ENCODE assay signal across 15 cellular contexts in genomic region chr5:158026248-158027031, GRCh38.
DNase-seq lines count a peak whose midpoint lies in the region; ATAC-seq, FAIRE-seq and TF ChIP-seq lines count a peak whose summit lies in the region.
"Had no signal": no experiment of that assay in that cellular context is flagged by ENCODE, and none has a peak within 500 bp of the region (broad histone marks: within the 10 kb centered on the region; RNA-seq: fewer than 3 reads in every experiment).

No MANE protein-coding gene starts in this region.

- H2BK5ac ChIP-seq in neuronal stem cell (ENCODE audit: low read length), result no peak overlapping the region

- no peaks in the 10 kb centered on the region for H3K4me1 Mint-ChIP-seq in immature natural killer cell

- no peaks in the 10 kb centered on the region for H3K36me3 Mint-ChIP-seq in immature natural killer cell

- H3K4me1 ChIP-seq in liver (ENCODE audit: control insufficient read depth in 4 of 4, insufficient read depth in 4 of 4, low read length in 3 of 4), result peaks cover 2 to 31% (median 28%) of the 10 kb centered on the region in 4 donors
- no peaks in the 10 kb centered on the region for H3K4me1 ChIP-seq in HepG2 (ENCODE audit: insufficient read depth, low read length)
- peaks cover 0 to 5% of the 10 kb centered on the region in 2 donors for H3K4me1 ChIP-seq in neuronal stem cell (ENCODE audit: control insufficient read depth in 2 of 2, insufficient read depth in 1 of 2, low read depth in 1 of 2, low read length in 2 of 2)
- H3K4me1 ChIP-seq in OCI-LY7 (ENCODE audit: insufficient read depth, low read length, poor library complexity, severe bottlenecking), result no peaks in the 10 kb centered on the region

- H3K9ac ChIP-seq in liver (ENCODE audit: low read depth in 1 of 2, low read length in 2 of 2), result no peak overlapping the region
- H3K9ac ChIP-seq in HepG2 (ENCODE audit: insufficient read depth, low read depth, low read length), result no peak overlapping the region
- no peak overlapping the region for H3K9ac ChIP-seq in neuronal stem cell (ENCODE audit: low read depth, low read length, poor library complexity)

- TF ChIP-seq RAD21 in liver (IDR thresholded peaks at IDR 0.05) (peak; percentile 5 to 34), HepG2 (CRISPR knock-in tag; IDR thresholded peaks at IDR 0.05) (no peak)

- no peaks in the 10 kb centered on the region for H3K9me2 ChIP-seq in OCI-LY7 (ENCODE audit: insufficient read depth, low read length)

- no peak overlapping the region for H3K14ac ChIP-seq in neuronal stem cell (ENCODE audit: low read length)

- no peaks in the 10 kb centered on the region for H3K36me3 ChIP-seq in liver (ENCODE audit: control insufficient read depth in 4 of 4, insufficient read depth in 3 of 4, low read depth in 1 of 4, low read length in 3 of 4)
- H3K36me3 ChIP-seq in HepG2 (replicated peaks in 1 of 2; ENCODE audit: control insufficient read depth in 1 of 2, insufficient read depth in 2 of 2, low read length in 2 of 2), result no peaks in the 10 kb centered on the region
- H3K36me3 ChIP-seq in neuronal stem cell (replicated peaks in 1 of 2; ENCODE audit: control insufficient read depth in 2 of 2, insufficient read depth in 2 of 2, low read length in 2 of 2), result no peaks in the 10 kb centered on the region
- H3K36me3 ChIP-seq in OCI-LY7 (ENCODE audit: insufficient read depth, low read length), result no peaks in the 10 kb centered on the region

- peaks cover 0 to 4% (median 0%) of the 10 kb centered on the region in 6 donors for H3K9me3 Mint-ChIP-seq in immature natural killer cell
- H3K9me3 Mint-ChIP-seq: activated T-cell treated with anti-CD3 and anti-CD28 coated beads, Interleukin-2, amount 50 U/mL, for 4 hours had no signal

- TF ChIP-seq CTCF in liver (IDR thresholded peaks at IDR 0.05; ENCODE audit: low read depth, low read length, missing input control), result no peak
- no peak for TF ChIP-seq CTCF in HepG2 (CRISPR knock-in tag; IDR thresholded peaks at IDR 0.05)
- no peak for TF ChIP-seq CTCF in fibroblast of mammary gland (conservative IDR thresholded peaks at IDR 0.05; ENCODE audit: control insufficient read depth, insufficient read depth, low read depth, low read length)
- TF ChIP-seq CTCF in OCI-LY7 (conservative IDR thresholded peaks at IDR 0.05; ENCODE audit: low read length), result no peak

- H3K27ac Mint-ChIP-seq in immature natural killer cell, result no peak overlapping the region

- no peak overlapping the region for H3K23ac ChIP-seq in neuronal stem cell (ENCODE audit: low read depth, low read length, poor library complexity)

- H4K91ac ChIP-seq in neuronal stem cell (ENCODE audit: low read depth, low read length, poor library complexity), result no peak overlapping the region

- DNase-seq in HepG2 (ENCODE audit: low spot score), result no peak
- peak; percentile 99 for DNase-seq in fibroblast of mammary gland (ENCODE audit: low read depth)
- no peak for DNase-seq in neuronal stem cell (ENCODE audit: low spot score)
- no peak for DNase-seq in activated CD4-positive, alpha-beta T cell treated with anti-CD3 and anti-CD28 coated beads for 48 hours
- no peak for DNase-seq in immature natural killer cell
- DNase-seq in OCI-LY7 (ENCODE audit: low spot score), result no peak
- DNase-seq: activated T-cell treated with anti-CD3 and anti-CD28 coated beads, Interleukin-2, amount 50 U/mL, for 4 hours; DMS 273 treated with DMSO at 0.1 percent for 48 hours; left ventricle myocardium superior; NCI-H146; SW 1271 had no signal

- in situ Hi-C loops in HepG2 (cut with HindIII; ENCODE audit: extremely low pct_ligation_motif_present, low pct_unique_long_range_greater_than_20kb), result no loop called here

- BruUV-seq in HepG2 (replicated peaks; lab: Mats Ljungman, UMichigan) (no TSS peak), OCI-LY7 (replicated peaks; lab: Mats Ljungman, UMichigan) (no TSS peak)

- no peak overlapping the region for H2BK12ac ChIP-seq in neuronal stem cell (ENCODE audit: low read length)

- 41% methylated on average over 7 of the region's 7 CpGs for WGBS in liver
- 0% methylated on average over 7 of the region's 7 CpGs for WGBS in HepG2 (ENCODE audit: low lambda C conversion rate)
- WGBS in neuronal stem cell (ENCODE audit: extremely low coverage in 2 of 2, insufficient read length in 2 of 2, insufficient replicate concordance in 1 of 2), 2 donors, result no CpG with 5 or more reads among the region's 7 CpGs

- no peak overlapping the region for H2AK5ac ChIP-seq in neuronal stem cell (ENCODE audit: low read depth, low read length)

- H3K79me1 ChIP-seq in neuronal stem cell (ENCODE audit: low read depth, low read length), result no peaks in the 10 kb centered on the region

- H3K27ac ChIP-seq in liver (ENCODE audit: low read depth in 1 of 2, low read length in 2 of 2) (peak overlapping the region; percentile 30 to 46), HepG2 (ENCODE audit: extremely low read length, insufficient read depth, low read length) (no peak overlapping the region), neuronal stem cell (replicated peaks; ENCODE audit: low read length) (no peak overlapping the region), OCI-LY7 (ENCODE audit: low read depth, low read length, poor library complexity, severe bottlenecking) (no peak overlapping the region)

- H2BK120ac ChIP-seq in neuronal stem cell (ENCODE audit: low read depth, low read length), result no peak overlapping the region

- H3K27me3 ChIP-seq in liver (ENCODE audit: control insufficient read depth in 4 of 4, insufficient read depth in 4 of 4, low read length in 3 of 4) (no peaks in the 10 kb centered on the region), HepG2 (ENCODE audit: control insufficient read depth in 1 of 2, insufficient read depth in 2 of 2, low read length in 2 of 2) (no peaks in the 10 kb centered on the region), neuronal stem cell (ENCODE audit: control insufficient read depth in 3 of 3, insufficient read depth in 3 of 3, low read depth in 1 of 3, low read length in 3 of 3) (no peaks in the 10 kb centered on the region)

- H3K9me3 ChIP-seq in liver (ENCODE audit: control insufficient read depth in 4 of 4, low read length in 3 of 4) (no peaks in the 10 kb centered on the region), HepG2 (ENCODE audit: low read length) (no peaks in the 10 kb centered on the region), neuronal stem cell (replicated peaks in 1 of 2; ENCODE audit: control insufficient read depth in 2 of 2, insufficient read depth in 1 of 2, low read depth in 1 of 2, low read length in 2 of 2) (no peaks in the 10 kb centered on the region), OCI-LY7 (ENCODE audit: low read length) (no peaks in the 10 kb centered on the region)

- H4K20me1 ChIP-seq in HepG2 (ENCODE audit: insufficient read depth, low read length) (no peaks in the 10 kb centered on the region), OCI-LY7 (ENCODE audit: insufficient read depth, low read length) (no peaks in the 10 kb centered on the region)

- H2AFZ ChIP-seq in HepG2 (ENCODE audit: low read length) (no peak overlapping the region), neuronal stem cell (ENCODE audit: low read length) (no peak overlapping the region), OCI-LY7 (ENCODE audit: low read length) (no peak overlapping the region)

- FAIRE-seq in HepG2 (lab: Jason Lieb, UNC), result no peak
- FAIRE-seq: A204.1 had no signal

- ATAC-seq in HepG2, result no peak
- ATAC-seq in HG03520 (IDR thresholded peaks at IDR 0.05; ENCODE audit: unreplicated experiment), result no peak
- ATAC-seq: activated T-cell treated with anti-CD3 and anti-CD28 coated beads, Interleukin-2, amount 50 U/mL, for 4 hours; left ventricle myocardium superior had no signal

- no peak overlapping the region for H3K4ac ChIP-seq in neuronal stem cell (ENCODE audit: low read length)

- intact Hi-C loops in HepG2 (cut with micrococcal nuclease; ENCODE audit: unreplicated experiment) (no loop called here), OCI-LY7 (cut with micrococcal nuclease; ENCODE audit: unreplicated experiment) (no loop called here)

- H2BK15ac ChIP-seq in neuronal stem cell (ENCODE audit: low read length), result no peak overlapping the region

- H3K4me2 ChIP-seq in HepG2 (ENCODE audit: low read depth, low read length) (no peak overlapping the region), neuronal stem cell (ENCODE audit: insufficient read depth, low read length, poor library complexity, severe bottlenecking) (no peak overlapping the region), OCI-LY7 (ENCODE audit: low read length) (no peak overlapping the region)

- H3K79me2 ChIP-seq in HepG2 (ENCODE audit: insufficient read depth, low read length) (no peaks in the 10 kb centered on the region), OCI-LY7 (ENCODE audit: insufficient read depth, low read depth, low read length) (no peaks in the 10 kb centered on the region)

- H3K18ac ChIP-seq in neuronal stem cell (ENCODE audit: low read length), result peak overlapping the region; percentile 27

- CTCF ChIA-PET in HepG2 (lab: Yijun Ruan, JAX; ENCODE audit: low intra/inter-chr PET ratio, low total read pairs), result no interaction called here
- CTCF ChIA-PET in OCI-LY7 (lab: Charles Lee; ENCODE audit: unreplicated experiment), result no interaction called here

- H3K4me3 Mint-ChIP-seq in immature natural killer cell, result no peak overlapping the region
- H3K4me3 Mint-ChIP-seq: activated T-cell treated with anti-CD3 and anti-CD28 coated beads, Interleukin-2, amount 50 U/mL, for 4 hours had no signal

- H3K4me3 ChIP-seq in liver (ENCODE audit: low read depth in 1 of 3, low read length in 3 of 3) (no peak overlapping the region), HepG2 (replicated peaks in 1 of 3; ENCODE audit: insufficient read depth in 1 of 3, low read depth in 2 of 3, low read length in 3 of 3) (no peak overlapping the region), fibroblast of mammary gland (ENCODE audit: control insufficient read depth, low read depth, low read length) (no peak overlapping the region), neuronal stem cell (ENCODE audit: low read length in 2 of 2) (no peak overlapping the region), OCI-LY7 (ENCODE audit: low read depth, low read length, poor library complexity, severe bottlenecking) (no peak overlapping the region)
- H3K4me3 ChIP-seq: skin epidermis had no signal

- H3K27me3 Mint-ChIP-seq in immature natural killer cell (ENCODE audit: low read depth in 3 of 3), result peaks cover 5 to 12% (median 6%) of the 10 kb centered on the region in 3 donors

- TF ChIP-seq EP300 in HepG2 (IDR thresholded peaks at IDR 0.05; ENCODE audit: low read depth in 2 of 2, low read length in 2 of 2), result no peak
- no peak for TF ChIP-seq EP300 in HepG2 (CRISPR knock-in tag; IDR thresholded peaks at IDR 0.05; ENCODE audit: borderline replicate concordance)

- TF ChIP-seq POLR2A in HepG2 (IDR thresholded peaks at IDR 0.05; ENCODE audit: insufficient read depth in 1 of 2, low read depth in 2 of 2, low read length in 2 of 2), result no peak

- POLR2A ChIA-PET in HepG2 (lab: Yijun Ruan, JAX) (no interaction called here), OCI-LY7 (lab: Charles Lee) (interaction anchor here (0.6 kb wide), 1 partner anchor 319 kb away, joined by 3 read pairs; no protein-coding TSS in a partner anchor)

- no peak overlapping the region for H4K8ac ChIP-seq in neuronal stem cell (ENCODE audit: low read depth, low read length)

TF ChIP-seq in liver, 16 proteins besides CTCF, POLR2A, EP300 and RAD21 (continues in another document):
- TF ChIP-seq JUND (IDR thresholded peaks at IDR 0.05) (peak; percentile 26 to 52), SP1 (IDR thresholded peaks at IDR 0.05) (peak; percentile 88)

Comparison
In these comparisons a context has a peak if more than half of its experiments do, and no peak if none do; other contexts are left out.
1. H3K27ac ChIP-seq: peak in liver (2 of 2); none in HepG2 (single experiment), neuronal stem cell (single experiment) and OCI-LY7 (single experiment).